Comparison of ENCODE assay signal across 13 cellular contexts in the genomic region with DNA sequence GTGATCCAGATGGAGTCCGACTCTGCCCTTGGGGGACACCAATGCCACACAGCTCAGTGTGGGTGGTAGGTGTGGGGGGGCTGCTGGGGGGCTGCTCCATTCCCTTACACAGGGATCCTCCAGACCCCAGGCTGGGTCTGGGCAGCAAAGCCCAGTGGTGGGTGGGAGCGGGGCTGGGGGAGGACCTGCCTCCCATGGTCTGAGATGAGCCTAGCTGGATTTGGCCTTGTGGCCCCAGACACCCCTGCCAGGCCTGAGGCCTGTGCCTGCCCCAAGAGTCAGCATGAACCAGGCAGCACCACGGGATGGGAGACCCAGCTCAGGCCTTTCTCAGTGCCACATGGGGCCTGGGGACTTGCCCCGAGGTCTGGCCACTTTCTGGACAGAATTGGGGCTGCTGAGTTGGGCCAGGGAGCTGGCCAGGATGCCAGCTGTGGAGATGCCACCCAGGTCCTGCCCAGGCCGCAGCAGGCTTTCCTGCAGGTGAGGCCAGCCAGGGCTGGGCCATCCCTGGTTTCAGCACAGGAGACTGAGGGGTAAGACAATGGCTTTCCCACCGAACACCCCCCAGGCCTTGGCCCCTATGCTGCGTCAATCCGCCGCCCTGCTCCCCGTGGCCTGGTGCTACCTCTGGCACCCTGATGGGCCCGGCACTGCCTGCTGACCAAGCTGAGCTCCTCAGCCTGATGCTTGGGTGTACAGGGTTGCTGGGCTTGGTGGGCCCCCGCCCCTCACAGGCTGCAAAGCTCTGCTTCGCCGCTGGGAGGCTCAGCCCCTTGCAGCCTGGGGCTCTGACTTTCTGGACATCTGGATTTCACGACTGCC. TPM values are rescaled to one million over a fixed set of nuclear protein-coding genes. Genes with fewer than 3 reads are reported as not detected.
A peak's percentile ranks its signal among the peaks of the same experiment; 100 is the strongest.
DNase-seq lines count a peak whose midpoint lies in the region; ATAC-seq, FAIRE-seq and TF ChIP-seq lines count a peak whose summit lies in the region.
"Had no signal": no experiment of that assay in that cellular context is flagged by ENCODE, and none has a peak within 500 bp of the region (broad histone marks: within the 10 kb centered on the region; RNA-seq: fewer than 3 reads in every experiment).

No MANE protein-coding gene starts in this region.

- TF ChIP-seq RAD21 in GM12878 (IDR thresholded peaks at IDR 0.05; ENCODE audit: insufficient read depth, low read depth, low read length): no peak

- H3K27ac ChIP-seq in GM12878 (ENCODE audit: control insufficient read depth, insufficient read depth) (no peak overlapping the region), aorta (ENCODE audit: low read depth in 1 of 2, low read length in 2 of 2) (no peak overlapping the region)
- H3K27ac ChIP-seq: thoracic aorta had no signal

- H3K9ac ChIP-seq in GM12878 (ENCODE audit: control insufficient read depth, insufficient read depth, low read length): no peak overlapping the region

- H3K4me1 ChIP-seq in GM12878 (ENCODE audit: control insufficient read depth, insufficient read depth, low read length) (no peaks in the 10 kb centered on the region), aorta (ENCODE audit: control insufficient read depth in 1 of 2, insufficient read depth in 2 of 2, low read length in 2 of 2) (no peaks in the 10 kb centered on the region)

- CTCF ChIA-PET in GM12878 (lab: Yijun Ruan, JAX): interaction anchor here (1.9 kb wide), 1 partner anchor 163 kb away, joined by 6 read pairs; no protein-coding TSS in a partner anchor

- H3K27me3 Mint-ChIP-seq in activated naive CD8-positive, alpha-beta T cell treated with anti-CD3 and anti-CD28 coated beads, Interleukin-2, amount 10 ng/mL, durations not matched to agents 7 days and 5 days: no peaks in the 10 kb centered on the region
- no peaks in the 10 kb centered on the region for H3K27me3 Mint-ChIP-seq in activated naive CD8-positive, alpha-beta T cell treated with anti-CD3 and anti-CD28 coated beads for 36 hours
- H3K27me3 Mint-ChIP-seq: effector memory CD8-positive, alpha-beta T cell; IgD-negative memory B cell had no signal

- H4K20me1 ChIP-seq in GM12878 (ENCODE audit: control insufficient read depth, insufficient read depth): no peaks in the 10 kb centered on the region

- RAD21 ChIA-PET in GM12878 (lab: Charles Lee; ENCODE audit: unreplicated experiment): no interaction called here

- no peaks in the 10 kb centered on the region for H3K27me3 ChIP-seq in GM12878 (replicated peaks in 1 of 2; ENCODE audit: control insufficient read depth in 2 of 2, insufficient read depth in 2 of 2, low read length in 1 of 2)
- no peaks in the 10 kb centered on the region for H3K27me3 ChIP-seq in aorta (ENCODE audit: control insufficient read depth in 1 of 2, insufficient read depth in 2 of 2, low read length in 1 of 2)
- H3K27me3 ChIP-seq: adrenal gland had no signal

- no peak for TF ChIP-seq CTCF in GM12878 (IDR thresholded peaks at IDR 0.05 in 2 of 3, conservative IDR thresholded peaks at IDR 0.05 in 1 of 3; ENCODE audit: control insufficient read depth in 2 of 3, extremely low read depth in 1 of 3, insufficient read depth in 1 of 3, low read depth in 3 of 3, low read length in 3 of 3)

- H3K4me3 Mint-ChIP-seq in activated naive CD8-positive, alpha-beta T cell treated with anti-CD3 and anti-CD28 coated beads, Interleukin-2, amount 10 ng/mL, durations not matched to agents 7 days and 5 days: no peak overlapping the region
- no peak overlapping the region for H3K4me3 Mint-ChIP-seq in activated naive CD8-positive, alpha-beta T cell treated with anti-CD3 and anti-CD28 coated beads for 36 hours
- H3K4me3 Mint-ChIP-seq in stimulated activated effector memory CD8-positive, alpha-beta T cell treated with anti-CD3 and anti-CD28 coated beads, Interleukin-12 subunit alpha, Interleukin-12 subunit beta, amount 100 ng/mL, for 72 hours: no peak overlapping the region
- H3K4me3 Mint-ChIP-seq: IgD-negative memory B cell had no signal

- H3K36me3 ChIP-seq in GM12878 (ENCODE audit: control insufficient read depth in 2 of 2, insufficient read depth in 2 of 2, low read length in 1 of 2) (no peaks in the 10 kb centered on the region), aorta (ENCODE audit: control insufficient read depth in 1 of 2, insufficient read depth in 2 of 2, low read length in 1 of 2) (no peaks in the 10 kb centered on the region)
- H3K36me3 ChIP-seq: adrenal gland, thoracic aorta had no signal

- in situ Hi-C loops in GM12878 (cut with MboI): no loop called here

- ATAC-seq in activated naive CD8-positive, alpha-beta T cell treated with anti-CD3 and anti-CD28 coated beads, Interleukin-2, amount 10 ng/mL, durations not matched to agents 7 days and 5 days (ENCODE audit: low read depth): no peak
- ATAC-seq in GM12878: peak; percentile 53
- ATAC-seq in left lobe of liver: no peak
- no peak for ATAC-seq in aorta (ENCODE audit: low FRiP score)
- no peak for ATAC-seq in GM19463 (IDR thresholded peaks at IDR 0.05; ENCODE audit: unreplicated experiment)
- ATAC-seq in HG03520 (IDR thresholded peaks at IDR 0.05; ENCODE audit: unreplicated experiment): no peak
- no peak for ATAC-seq in stimulated activated effector memory CD8-positive, alpha-beta T cell treated with anti-CD3 and anti-CD28 coated beads, Interleukin-12 subunit alpha, Interleukin-12 subunit beta, amount 100 ng/mL, for 72 hours
- ATAC-seq: effector memory CD8-positive, alpha-beta T cell had no signal

- no peaks in the 10 kb centered on the region for H3K9me3 Mint-ChIP-seq in activated naive CD8-positive, alpha-beta T cell treated with anti-CD3 and anti-CD28 coated beads, Interleukin-2, amount 10 ng/mL, durations not matched to agents 7 days and 5 days
- no peaks in the 10 kb centered on the region for H3K9me3 Mint-ChIP-seq in activated naive CD8-positive, alpha-beta T cell treated with anti-CD3 and anti-CD28 coated beads for 36 hours
- H3K9me3 Mint-ChIP-seq in stimulated activated effector memory CD8-positive, alpha-beta T cell treated with anti-CD3 and anti-CD28 coated beads, Interleukin-12 subunit alpha, Interleukin-12 subunit beta, amount 100 ng/mL, for 72 hours: no peaks in the 10 kb centered on the region
- H3K9me3 Mint-ChIP-seq: effector memory CD8-positive, alpha-beta T cell; IgD-negative memory B cell had no signal

- SMC1A ChIA-PET in GM12878 (lab: Charles Lee; ENCODE audit: uncharacterized antibody, unreplicated experiment): no interaction called here

- POLR2A ChIA-PET in activated naive CD8-positive, alpha-beta T cell treated with anti-CD3 and anti-CD28 coated beads, Interleukin-2, amount 10 ng/mL, durations not matched to agents 7 days and 5 days (lab: Charles Lee): interaction anchor here (0.6 kb wide), 1 partner anchor 221 kb away, joined by 3 read pairs; no protein-coding TSS in a partner anchor
- POLR2A ChIA-PET in GM12878 (lab: Charles Lee): interaction anchor here (0.6 kb wide), 1 partner anchor 730 kb away, joined by 3 read pairs; no protein-coding TSS in a partner anchor

- BruUV-seq in GM12878 (replicated peaks; lab: Mats Ljungman, UMichigan): no TSS peak

- WGBS in GM12878 (ENCODE audit: insufficient coverage, insufficient replicate concordance, low lambda C conversion rate, missing lambda C conversion rate): 67% methylated on average over 14 of the region's 15 CpGs
- WGBS in aorta, 2 donors: 77 to 81% methylated on average over 15 of the region's 15 CpGs

- TF ChIP-seq POLR2A in GM12878 (IDR thresholded peaks at IDR 0.05; ENCODE audit: low read depth, low read length): no peak

- no peak overlapping the region for H2AFZ ChIP-seq in GM12878 (ENCODE audit: control insufficient read depth, low read depth, low read length)

- TF ChIP-seq EP300 in GM12878 (IDR thresholded peaks at IDR 0.05; ENCODE audit: borderline replicate concordance in 1 of 2, control insufficient read depth in 1 of 2, low read depth in 2 of 2, low read length in 2 of 2): no peak

- H3K4me3 ChIP-seq in GM12878: no peak overlapping the region
- H3K4me3 ChIP-seq in aorta (ENCODE audit: low read length in 2 of 2): no peak overlapping the region
- H3K4me3 ChIP-seq: adrenal gland, thoracic aorta had no signal

- H3K4me1 Mint-ChIP-seq in activated naive CD8-positive, alpha-beta T cell treated with anti-CD3 and anti-CD28 coated beads, Interleukin-2, amount 10 ng/mL, durations not matched to agents 7 days and 5 days: no peaks in the 10 kb centered on the region
- no peaks in the 10 kb centered on the region for H3K4me1 Mint-ChIP-seq in activated naive CD8-positive, alpha-beta T cell treated with anti-CD3 and anti-CD28 coated beads for 36 hours
- H3K4me1 Mint-ChIP-seq in stimulated activated effector memory CD8-positive, alpha-beta T cell treated with anti-CD3 and anti-CD28 coated beads, Interleukin-12 subunit alpha, Interleukin-12 subunit beta, amount 100 ng/mL, for 72 hours: peaks cover 9% of the 10 kb centered on the region
- H3K4me1 Mint-ChIP-seq: IgD-negative memory B cell had no signal

- no peak overlapping the region for H3K27ac Mint-ChIP-seq in activated naive CD8-positive, alpha-beta T cell treated with anti-CD3 and anti-CD28 coated beads, Interleukin-2, amount 10 ng/mL, durations not matched to agents 7 days and 5 days
- H3K27ac Mint-ChIP-seq in activated naive CD8-positive, alpha-beta T cell treated with anti-CD3 and anti-CD28 coated beads for 36 hours: no peak overlapping the region
- no peak overlapping the region for H3K27ac Mint-ChIP-seq in stimulated activated effector memory CD8-positive, alpha-beta T cell treated with anti-CD3 and anti-CD28 coated beads, Interleukin-12 subunit alpha, Interleukin-12 subunit beta, amount 100 ng/mL, for 72 hours
- H3K27ac Mint-ChIP-seq: IgD-negative memory B cell had no signal

- H3K9me3 ChIP-seq in GM12878 (replicated peaks; ENCODE audit: control insufficient read depth, insufficient read depth, low read length) (no peaks in the 10 kb centered on the region), aorta (ENCODE audit: control insufficient read depth, low read length) (no peaks in the 10 kb centered on the region)
- H3K9me3 ChIP-seq: adrenal gland, thoracic aorta had no signal

- FAIRE-seq in GM12878 (lab: Jason Lieb, UNC): no peak
- FAIRE-seq: GM18507 had no signal

- intact Hi-C loops in GM12878 (cut with micrococcal nuclease; ENCODE audit: unreplicated experiment) (no loop called here), aorta (cut with DNase I) (no loop called here)

- no peaks in the 10 kb centered on the region for H3K36me3 Mint-ChIP-seq in activated naive CD8-positive, alpha-beta T cell treated with anti-CD3 and anti-CD28 coated beads, Interleukin-2, amount 10 ng/mL, durations not matched to agents 7 days and 5 days
- H3K36me3 Mint-ChIP-seq in activated naive CD8-positive, alpha-beta T cell treated with anti-CD3 and anti-CD28 coated beads for 36 hours: no peaks in the 10 kb centered on the region
- peaks cover 6% of the 10 kb centered on the region for H3K36me3 Mint-ChIP-seq in stimulated activated effector memory CD8-positive, alpha-beta T cell treated with anti-CD3 and anti-CD28 coated beads, Interleukin-12 subunit alpha, Interleukin-12 subunit beta, amount 100 ng/mL, for 72 hours
- H3K36me3 Mint-ChIP-seq: IgD-negative memory B cell had no signal

- no peak overlapping the region for H3K4me2 ChIP-seq in GM12878 (ENCODE audit: control insufficient read depth, insufficient read depth)

- no peaks in the 10 kb centered on the region for H3K79me2 ChIP-seq in GM12878 (ENCODE audit: control insufficient read depth, insufficient read depth, low read length)

- peak; percentile 25 for DNase-seq in activated naive CD8-positive, alpha-beta T cell treated with anti-CD3 and anti-CD28 coated beads, Interleukin-2, amount 10 ng/mL, durations not matched to agents 7 days and 5 days
- DNase-seq in activated naive CD8-positive, alpha-beta T cell treated with anti-CD3 and anti-CD28 coated beads for 36 hours: no peak
- DNase-seq in GM12878 (ENCODE audit: low read depth, low spot score) (no peak), left lobe of liver (ENCODE audit: low spot score) (peak; percentile 47), aorta (peak; percentile 31 to 68)
- DNase-seq in stimulated activated effector memory CD8-positive, alpha-beta T cell treated with anti-CD3 and anti-CD28 coated beads, Interleukin-12 subunit alpha, Interleukin-12 subunit beta, amount 100 ng/mL, for 72 hours (ENCODE audit: low spot score in 2 of 2): no peak
- DNase-seq: effector memory CD8-positive, alpha-beta T cell had no signal

RNA-seq across cellular contexts. Expression of gene CEBPG, which starts 24.2 kb away (rescaled TPM):
- total RNA-seq in activated naive CD8-positive, alpha-beta T cell treated with anti-CD3 and anti-CD28 coated beads, Interleukin-2, amount 10 ng/mL, durations not matched to agents 7 days and 5 days: 10 to 100 TPM; 26.2 to 26.3 TPM
- total RNA-seq in activated naive CD8-positive, alpha-beta T cell treated with anti-CD3 and anti-CD28 coated beads for 36 hours: 10 to 100 TPM; 30.1 to 30.9 TPM
- 11.6 and 12.7 TPM in 2 replicates for total RNA-seq in GM12878 (2013; cell fraction: nucleolus; rRNA removed)
- total RNA-seq in GM12878 (2014; rRNA removed): 19.7 and 22.8 TPM in 2 replicates
- 20.6 and 21.2 TPM in 2 replicates for total RNA-seq in GM12878 (2014; rRNA removed; fragmentation: Illumina TruSeq; extraction: Trizol)
- total RNA-seq in GM12878 (2021): 19.6 and 20.3 TPM in 2 replicates
- polyA plus RNA-seq in GM12878 (2011; ENCODE audit: low read depth): 12.2 TPM
- polyA plus RNA-seq in GM12878 (2011; rRNA removed): 20.8 and 30.4 TPM in 2 replicates
- 10.9 and 13.2 TPM in 2 replicates for polyA plus RNA-seq in GM12878 (2011; cell fraction: cytosol; rRNA removed)
- polyA plus RNA-seq in GM12878 (2011; cell fraction: nucleus; rRNA removed): 10.0 and 11.6 TPM in 2 replicates
- 11.6 and 14.2 TPM in 2 replicates for polyA plus RNA-seq in GM12878 (2012)
- polyA plus RNA-seq in GM12878 (2014; fragmentation: Illumina TruSeq; extraction: Trizol): 19.6 and 20.9 TPM in 2 replicates
- polyA plus RNA-seq in GM12878 (2014; fragmentation: Nextera tagmentation; extraction: Ambion mirVana): 1 to 10 TPM; 5.2 to 8.1 TPM
- polyA plus RNA-seq in GM12878 (2014; rRNA removed): 16.2 and 19.4 TPM in 2 replicates
- polyA plus RNA-seq in GM12878 (2016; fragmentation: Nextera tagmentation; extraction: Ambion mirVana): 10 to 100 TPM; 21.6 to 22.4 TPM
- 12.7 and 15.5 TPM in 2 replicates for polyA minus RNA-seq in GM12878 (2011; rRNA and poly(A)+ RNA removed)
- 5.3 and 7.1 TPM in 2 replicates for polyA minus RNA-seq in GM12878 (2011; cell fraction: cytosol; rRNA and poly(A)+ RNA removed)
- 6.5 and 8.3 TPM in 2 replicates for polyA minus RNA-seq in GM12878 (2011; cell fraction: nucleus; rRNA and poly(A)+ RNA removed)
- total RNA-seq in left lobe of liver: 15.5 TPM
- total RNA-seq in aorta: 10 to 100 TPM; 21.8 to 30.5 TPM
- polyA plus RNA-seq in aorta: 10 to 100 TPM in 1 of 2 donors, 1 to 10 TPM in 1; 8.6 to 32.2 TPM

Comparison
In these comparisons a context has a peak if more than half of its experiments do, and no peak if none do; other contexts are left out.
1. DNase-seq: peak in activated naive CD8-positive, alpha-beta T cell treated with anti-CD3 and anti-CD28 coated beads, Interleukin-2, amount 10 ng/mL, durations not matched to agents 7 days and 5 days (single experiment), left lobe of liver (single experiment) and aorta (2 of 2); none in activated naive CD8-positive, alpha-beta T cell treated with anti-CD3 and anti-CD28 coated beads for 36 hours (single experiment), GM12878 (single experiment) and stimulated activated effector memory CD8-positive, alpha-beta T cell treated with anti-CD3 and anti-CD28 coated beads, Interleukin-12 subunit alpha, Interleukin-12 subunit beta, amount 100 ng/mL, for 72 hours (0 of 2).